In the genomic region with DNA sequence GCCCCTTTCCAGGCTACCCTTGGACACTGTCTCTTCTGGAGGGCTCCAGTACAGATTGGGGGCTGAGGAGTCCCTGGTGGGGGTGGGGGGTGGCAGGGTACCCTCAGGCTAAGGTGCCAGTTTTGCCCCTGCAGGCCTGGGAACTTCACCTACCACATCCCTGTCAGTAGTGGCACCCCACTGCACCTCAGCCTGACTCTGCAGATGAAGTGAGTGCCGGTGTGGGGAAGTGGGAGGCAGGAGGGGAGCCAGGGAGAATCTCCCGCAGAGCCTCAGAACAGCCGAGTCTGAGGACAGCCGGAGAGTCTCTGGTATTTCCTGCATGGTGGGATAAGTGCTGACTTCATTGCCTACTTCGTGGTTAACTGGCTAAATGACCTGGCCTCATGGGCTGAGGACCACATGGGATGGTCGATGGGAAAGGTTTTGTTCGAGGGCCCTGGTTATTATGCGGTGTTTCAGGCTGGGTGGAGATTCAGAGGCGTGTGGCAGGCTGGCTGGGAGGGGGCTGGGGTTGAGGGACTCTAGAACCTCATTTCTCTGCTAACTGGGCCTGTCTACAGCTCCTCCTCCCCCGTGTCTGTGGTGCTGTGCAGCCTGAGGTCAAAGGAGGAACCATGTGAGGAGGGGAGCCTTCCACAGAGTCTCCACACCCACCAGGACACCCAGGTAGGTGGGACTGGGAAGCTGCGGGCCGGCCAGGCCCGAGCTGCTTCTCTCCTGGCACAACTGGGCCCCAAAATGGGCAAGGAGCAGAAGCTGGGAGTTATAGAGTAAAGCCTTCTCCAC, we compare ENCODE assay signal across 13 cellular contexts. TPM values are rescaled to one million over a fixed set of nuclear protein-coding genes. Genes with fewer than 3 reads are reported as not detected.
DNase-seq lines count a peak whose midpoint lies in the region; ATAC-seq and TF ChIP-seq lines count a peak whose summit lies in the region.
"Had no signal": no experiment of that assay in that cellular context is flagged by ENCODE, and none has a peak within 500 bp of the region (broad histone marks: within the 10 kb centered on the region; RNA-seq: fewer than 3 reads in every experiment).

No MANE protein-coding gene starts in this region.

- H3K4me3 Mint-ChIP-seq in central memory CD8-positive, alpha-beta T cell: no peak overlapping the region
- H3K4me3 Mint-ChIP-seq in nephron: no peak overlapping the region

- no peaks in the 10 kb centered on the region for H3K27me3 Mint-ChIP-seq in central memory CD8-positive, alpha-beta T cell
- no peaks in the 10 kb centered on the region for H3K27me3 Mint-ChIP-seq in nephron (ENCODE audit: low read depth)

- H3K36me3 Mint-ChIP-seq in central memory CD8-positive, alpha-beta T cell (ENCODE audit: insufficient read depth): peaks cover 10% of the 10 kb centered on the region
- H3K36me3 Mint-ChIP-seq in nephron (ENCODE audit: low read depth): peaks cover 29% of the 10 kb centered on the region

- peak overlapping the region; percentile 87 for H3K27ac Mint-ChIP-seq in central memory CD8-positive, alpha-beta T cell (ENCODE audit: low read depth)
- H3K27ac Mint-ChIP-seq in nephron: peak overlapping the region in 2 of 3 experiments; percentile 34 to 57

- no peak for TF ChIP-seq CTCF in nephron (IDR thresholded peaks at IDR 0.05; ENCODE audit: unreplicated experiment in 3 of 3)

- H3K4me1 Mint-ChIP-seq in central memory CD8-positive, alpha-beta T cell: peaks cover 7% of the 10 kb centered on the region
- no peaks in the 10 kb centered on the region for H3K4me1 Mint-ChIP-seq in nephron

- ATAC-seq in central memory CD8-positive, alpha-beta T cell (replicated peaks; ENCODE audit: extremely low read depth, poor library complexity, severe bottlenecking): no peak
- ATAC-seq in HG02759 (IDR thresholded peaks at IDR 0.05; ENCODE audit: unreplicated experiment) (no peak), HG02763 (IDR thresholded peaks at IDR 0.05; ENCODE audit: unreplicated experiment) (no peak), GM21526 (IDR thresholded peaks at IDR 0.05; ENCODE audit: low FRiP score, unreplicated experiment) (no peak)
- ATAC-seq: HepG2, mucosa of descending colon, Panc1 had no signal

- no peaks in the 10 kb centered on the region for H3K9me3 Mint-ChIP-seq in central memory CD8-positive, alpha-beta T cell
- H3K9me3 Mint-ChIP-seq in nephron: no peaks in the 10 kb centered on the region

- DNase-seq in AG08395 (ENCODE audit: low spot score) (peak; percentile 31), HT1080 (ENCODE audit: low read depth) (peak; percentile 40), occipital lobe (lab: John Stamatoyannopoulos, UW) (no peak)
- DNase-seq in central memory CD8-positive, alpha-beta T cell (ENCODE audit: low spot score in 2 of 2): no peak
- DNase-seq: activated naive CD4-positive, alpha-beta T cell treated with Interleukin-2 at 50 U/mL for 16 hours; NCI-H748 treated with DMSO at 0.1 percent for 48 hours had no signal

RNA-seq across cellular contexts. Expression of a gene that starts 8.5 kb away (rescaled TPM):
- 178 and 184 TPM in 2 replicates for total RNA-seq in HT1080 (2014; rRNA removed; shearing (Covaris generic))
- 183 and 205 TPM in 2 replicates for polyA plus RNA-seq in HT1080 (2015; cell fraction: cytosol; rRNA removed)
- 50.4 and 65.2 TPM in 2 replicates for polyA plus RNA-seq in HT1080 (2015; cell fraction: nucleus; rRNA removed)
- 39.6 TPM for total RNA-seq in occipital lobe

RNA-seq across cellular contexts. Expression of a gene that starts 8.8 kb away (rescaled TPM):
- total RNA-seq in HT1080 (2014; rRNA removed; shearing (Covaris generic)): 251 and 261 TPM in 2 replicates
- polyA plus RNA-seq in HT1080 (2015; cell fraction: cytosol; rRNA removed): 106 and 119 TPM in 2 replicates
- polyA plus RNA-seq in HT1080 (2015; cell fraction: nucleus; rRNA removed): 111 and 133 TPM in 2 replicates
- total RNA-seq in occipital lobe: 13.3 TPM

RNA-seq across cellular contexts. Expression of a gene that starts 31.5 kb away (rescaled TPM):
- total RNA-seq in HT1080 (2014; rRNA removed; shearing (Covaris generic)): 2.8 and 2.9 TPM in 2 replicates
- polyA plus RNA-seq in HT1080 (2015; cell fraction: cytosol; rRNA removed): 11.5 and 12.3 TPM in 2 replicates
- 22.4 and 23.6 TPM in 2 replicates for polyA plus RNA-seq in HT1080 (2015; cell fraction: nucleus; rRNA removed)
- total RNA-seq in occipital lobe: 0.94 TPM

RNA-seq across cellular contexts. Expression of a gene that starts 32.9 kb away (rescaled TPM):
- total RNA-seq in HT1080 (2014; rRNA removed; shearing (Covaris generic)): 103 and 108 TPM in 2 replicates
- 56.1 and 63.9 TPM in 2 replicates for polyA plus RNA-seq in HT1080 (2015; cell fraction: cytosol; rRNA removed)
- 66.5 and 71.3 TPM in 2 replicates for polyA plus RNA-seq in HT1080 (2015; cell fraction: nucleus; rRNA removed)
- 85.0 TPM for total RNA-seq in occipital lobe

RNA-seq across cellular contexts. Expression of a gene that starts 44.2 kb away (rescaled TPM):
- total RNA-seq in HT1080 (2014; rRNA removed; shearing (Covaris generic)): 105 and 125 TPM in 2 replicates
- polyA plus RNA-seq in HT1080 (2015; cell fraction: cytosol; rRNA removed): 66.8 and 76.0 TPM in 2 replicates
- polyA plus RNA-seq in HT1080 (2015; cell fraction: nucleus; rRNA removed): 118 and 122 TPM in 2 replicates
- 109 TPM for total RNA-seq in occipital lobe

Comparison
In these comparisons a context has a peak if more than half of its experiments do, and no peak if none do; other contexts are left out.
1. DNase-seq: peak in AG08395 (single experiment) and HT1080 (single experiment); none in central memory CD8-positive, alpha-beta T cell (0 of 2) and occipital lobe (single experiment).
2. RNA of a gene that starts 8.8 kb away (total RNA-seq): 251 to 261 TPM in HT1080; 13.3 TPM in occipital lobe (single experiment); every median in the first group is over 10 times any median in the second.